In the genomic region with DNA sequence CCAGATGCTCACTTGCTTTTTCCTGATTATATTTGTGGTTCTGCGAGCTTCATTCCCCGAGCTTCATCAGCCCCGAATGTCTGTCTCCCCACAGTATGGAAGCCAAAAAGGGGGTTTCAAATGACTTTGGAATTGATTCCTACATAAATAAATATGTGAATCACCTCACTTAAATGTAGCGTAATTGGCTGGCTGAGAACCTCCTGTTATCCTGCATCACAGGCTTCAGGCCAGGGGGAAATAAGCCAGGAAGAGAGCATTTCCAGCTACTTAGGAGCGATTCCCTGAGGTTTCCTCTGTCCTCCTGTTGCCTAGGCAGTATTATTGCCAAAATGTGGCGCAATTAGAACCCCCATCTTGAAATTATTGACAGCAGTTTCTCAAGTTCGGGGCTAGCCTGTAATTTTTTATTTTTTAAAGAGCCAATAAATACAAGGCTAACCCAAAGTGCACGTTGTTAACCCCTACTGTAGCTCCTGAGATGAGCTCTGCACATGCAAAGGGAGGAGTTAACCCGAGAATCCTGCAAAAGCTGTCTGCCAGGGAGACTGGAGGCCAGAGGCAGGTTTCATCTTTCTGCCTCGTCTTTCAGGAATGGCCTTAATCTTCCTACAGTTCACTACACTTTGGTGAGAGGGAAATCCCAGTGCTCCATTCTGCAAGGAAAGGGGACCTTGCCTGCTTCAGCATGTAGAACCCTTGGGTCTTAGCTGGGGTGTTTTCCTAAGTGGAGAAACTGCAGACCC, we compare ENCODE assay signal across 16 cellular contexts.
DNase-seq lines count a peak whose midpoint lies in the region; ATAC-seq and TF ChIP-seq lines count a peak whose summit lies in the region.
"Had no signal": no experiment of that assay in that cellular context is flagged by ENCODE, and none has a peak within 500 bp of the region (broad histone marks: within the 10 kb centered on the region; RNA-seq: fewer than 3 reads in every experiment).

No MANE protein-coding gene starts in this region.

- peaks cover 53% of the 10 kb centered on the region for H3K36me3 ChIP-seq in left ventricle myocardium inferior
- no peaks in the 10 kb centered on the region for H3K36me3 ChIP-seq in uterus

- no peaks in the 10 kb centered on the region for H3K9me3 ChIP-seq in left ventricle myocardium inferior (replicated peaks)
- no peaks in the 10 kb centered on the region for H3K9me3 ChIP-seq in uterus
- H3K9me3 ChIP-seq: A549, vagina had no signal

- H3K4me3 Mint-ChIP-seq in endothelial cell (ENCODE audit: unreplicated experiment) = peak overlapping the region; percentile 63
- H3K4me3 Mint-ChIP-seq: natural killer cell treated with Interleukin-12 subunit alpha and Interleukin-12 subunit beta and Interleukin-15 and Interleukin-18, amount 100 ng/mL, for 72 hours had no signal

- ATAC-seq in Right ventricle myocardium superior (ENCODE audit: poor library complexity) = peak; percentile 86
- no peak for ATAC-seq in HG02763 (IDR thresholded peaks at IDR 0.05; ENCODE audit: unreplicated experiment)
- ATAC-seq: A549; natural killer cell treated with Interleukin-12 subunit alpha and Interleukin-12 subunit beta and Interleukin-15 and Interleukin-18, amount 100 ng/mL, for 72 hours had no signal

- no peak overlapping the region for H3K4me3 ChIP-seq in left ventricle myocardium inferior
- H3K4me3 ChIP-seq in uterus = no peak overlapping the region
- H3K4me3 ChIP-seq: A549, vagina had no signal

- TF ChIP-seq POLR2A in uterus (IDR thresholded peaks at IDR 0.05) = no peak

- no peak overlapping the region for H3K27ac ChIP-seq in left ventricle myocardium inferior (replicated peaks)
- peak overlapping the region in 1 of 2 donors; percentile 25 for H3K27ac ChIP-seq in uterus
- no peak overlapping the region for H3K27ac ChIP-seq in caudate nucleus (ENCODE audit: low read depth, low read length)
- H3K27ac ChIP-seq: A549, vagina had no signal

- TF ChIP-seq CTCF in left ventricle myocardium inferior (IDR thresholded peaks at IDR 0.05; ENCODE audit: borderline replicate concordance) (no peak), endothelial cell (IDR thresholded peaks at IDR 0.05; ENCODE audit: unreplicated experiment) (no peak), uterus (IDR thresholded peaks at IDR 0.05) (no peak)

- no peaks in the 10 kb centered on the region for H3K27me3 ChIP-seq in left ventricle myocardium inferior (ENCODE audit: low read depth)
- H3K27me3 ChIP-seq in uterus = no peaks in the 10 kb centered on the region
- H3K27me3 ChIP-seq: vagina had no signal

- DNase-seq in Right ventricle myocardium superior (peak; percentile 52), left ventricle myocardium inferior (no peak), endothelial cell (ENCODE audit: low spot score) (peak; percentile 18), medulla oblongata (ENCODE audit: extremely low spot score) (peak; percentile 19), uterus (peak; percentile 77 to 78), caudate nucleus (lab: John Stamatoyannopoulos, UW) (no peak), HK-2 (ENCODE audit: unreplicated experiment) (no peak)
- DNase-seq: activated CD4-positive, alpha-beta T cell treated with anti-CD3 and anti-CD28 coated beads, Interleukin-2, amount 50 U/mL, for 48 hours; DMS153; NCI-H1436; NCI-H510A treated with DMSO at 0.1 percent for 48 hours; T-helper 2 cell had no signal

- peaks cover 73% of the 10 kb centered on the region for H3K36me3 Mint-ChIP-seq in endothelial cell (ENCODE audit: low read depth, unreplicated experiment)
- H3K36me3 Mint-ChIP-seq: natural killer cell treated with Interleukin-12 subunit alpha and Interleukin-12 subunit beta and Interleukin-15 and Interleukin-18, amount 100 ng/mL, for 72 hours had no signal

- H3K4me1 ChIP-seq in left ventricle myocardium inferior (peaks cover 19% of the 10 kb centered on the region), uterus (no peaks in the 10 kb centered on the region)
- H3K4me1 ChIP-seq: A549, vagina had no signal

- intact Hi-C loops in Right ventricle myocardium superior (cut with DNase I) = loop anchor here (10.0 kb wide), 3 partner anchors 125 to 885 kb away; no protein-coding TSS in a partner anchor
- intact Hi-C loops in left ventricle myocardium inferior (cut with micrococcal nuclease) = loop anchor here (10.0 kb wide), 3 partner anchors 625 to 795 kb away; no protein-coding TSS in a partner anchor
- intact Hi-C loops in uterus (cut with DNase I; ENCODE audit: low total_unique reads) = no loop called here

- no peaks in the 10 kb centered on the region for H3K9me3 Mint-ChIP-seq in endothelial cell (ENCODE audit: unreplicated experiment)

- peaks cover 38% of the 10 kb centered on the region for H3K4me1 Mint-ChIP-seq in endothelial cell (ENCODE audit: unreplicated experiment)

- H3K27ac Mint-ChIP-seq in endothelial cell (ENCODE audit: unreplicated experiment) = peak overlapping the region; percentile 92
- H3K27ac Mint-ChIP-seq: natural killer cell treated with Interleukin-12 subunit alpha and Interleukin-12 subunit beta and Interleukin-15 and Interleukin-18, amount 100 ng/mL, for 72 hours had no signal

- H3K27me3 Mint-ChIP-seq in endothelial cell (ENCODE audit: unreplicated experiment) = peaks cover 2% of the 10 kb centered on the region

Comparison
In these comparisons a context has a peak if more than half of its experiments do, and no peak if none do; other contexts are left out.
1. DNase-seq: peak in Right ventricle myocardium superior (single experiment), endothelial cell (single experiment), medulla oblongata (single experiment) and uterus (2 of 2); none in left ventricle myocardium inferior (single experiment), caudate nucleus (0 of 61) and HK-2 (single experiment).